In the genomic region with DNA sequence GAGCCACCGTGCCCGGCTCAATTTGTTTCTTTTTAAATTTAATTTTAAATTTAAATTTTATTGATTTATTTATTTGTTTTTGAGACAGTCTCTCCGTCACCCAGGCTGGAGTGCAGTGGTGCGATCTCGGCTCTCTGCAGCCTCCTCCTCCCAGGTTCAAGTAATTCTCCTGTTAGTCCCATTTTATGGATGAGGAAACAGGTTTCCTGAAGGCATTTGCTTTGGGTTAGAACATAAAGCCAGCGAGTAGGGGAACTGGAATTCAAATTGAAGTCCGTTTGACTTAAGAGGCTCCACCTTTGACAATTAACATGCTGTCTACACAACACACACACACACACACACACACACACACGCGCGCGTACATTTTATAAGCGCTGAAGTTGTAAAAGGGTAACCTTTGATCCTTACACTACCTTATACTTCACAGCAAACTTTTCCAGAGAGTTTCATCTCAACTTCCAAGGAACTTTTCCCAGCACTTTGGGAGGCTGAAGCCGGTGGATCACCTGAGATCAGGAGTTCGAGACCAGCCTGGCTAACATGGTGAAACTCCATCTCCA, we compare ENCODE assay signal across 20 cellular contexts.
DNase-seq lines count a peak whose midpoint lies in the region; ATAC-seq, FAIRE-seq and TF ChIP-seq lines count a peak whose summit lies in the region.
"Had no signal": no experiment of that assay in that cellular context is flagged by ENCODE, and none has a peak within 500 bp of the region (broad histone marks: within the 10 kb centered on the region; RNA-seq: fewer than 3 reads in every experiment).

No MANE protein-coding gene starts in this region.

- ATAC-seq in HepG2 (no peak), right lobe of liver (no peak), upper lobe of left lung (ENCODE audit: low FRiP score in 2 of 2) (no peak)
- ATAC-seq: gastrocnemius medialis, left lung, WTC11 had no signal

- H3K4me3 ChIP-seq in HepG2 (replicated peaks in 1 of 3; ENCODE audit: insufficient read depth in 1 of 3, low read depth in 2 of 3, low read length in 3 of 3): no peak overlapping the region
- no peak overlapping the region for H3K4me3 ChIP-seq in right lobe of liver
- no peak overlapping the region for H3K4me3 ChIP-seq in PC-9
- H3K4me3 ChIP-seq in hepatocyte: no peak overlapping the region
- no peak overlapping the region for H3K4me3 ChIP-seq in upper lobe of left lung
- H3K4me3 ChIP-seq: ascending aorta, gastrocnemius medialis, left lung, thyroid gland had no signal

- peaks cover 23% of the 10 kb centered on the region for H3F3A ChIP-seq in PC-9 (ENCODE audit: insufficient read depth, low read depth)

- no peaks in the 10 kb centered on the region for H3K36me3 ChIP-seq in HepG2 (replicated peaks in 1 of 2; ENCODE audit: control insufficient read depth in 1 of 2, insufficient read depth in 2 of 2, low read length in 2 of 2)
- no peaks in the 10 kb centered on the region for H3K36me3 ChIP-seq in right lobe of liver
- H3K36me3 ChIP-seq in PC-9 (ENCODE audit: low read depth): no peaks in the 10 kb centered on the region
- no peaks in the 10 kb centered on the region for H3K36me3 ChIP-seq in hepatocyte (replicated peaks; ENCODE audit: insufficient read depth, low read depth)
- H3K36me3 ChIP-seq in upper lobe of left lung: no peaks in the 10 kb centered on the region
- H3K36me3 ChIP-seq: ascending aorta, gastrocnemius medialis, left lung, thyroid gland had no signal

- POLR2A ChIA-PET in HepG2 (lab: Yijun Ruan, JAX): no interaction called here
- POLR2A ChIA-PET in PC-9 (lab: Charles Lee; ENCODE audit: unreplicated experiment): no interaction called here

- H3K9me2 ChIP-seq in PC-9 (ENCODE audit: insufficient read depth) (no peaks in the 10 kb centered on the region), hepatocyte (replicated peaks; ENCODE audit: insufficient read depth) (no peaks in the 10 kb centered on the region)

- no peak overlapping the region for H3K4me2 ChIP-seq in HepG2 (ENCODE audit: low read depth, low read length)
- no peak overlapping the region for H3K4me2 ChIP-seq in PC-9
- H3K4me2 ChIP-seq in hepatocyte: no peak overlapping the region

- H3K4me1 ChIP-seq in HepG2 (ENCODE audit: insufficient read depth, low read length) (peaks cover 30% of the 10 kb centered on the region), right lobe of liver (no peaks in the 10 kb centered on the region), PC-9 (replicated peaks; ENCODE audit: insufficient read depth) (peaks cover 39% of the 10 kb centered on the region), hepatocyte (ENCODE audit: insufficient read depth) (peaks cover 6% of the 10 kb centered on the region), upper lobe of left lung (peaks cover 11 to 21% (median 17%) of the 10 kb centered on the region in 4 donors)
- H3K4me1 ChIP-seq: ascending aorta, gastrocnemius medialis had no signal

- H3K9me3 ChIP-seq in HepG2 (ENCODE audit: low read length): no peaks in the 10 kb centered on the region
- H3K9me3 ChIP-seq in right lobe of liver: no peaks in the 10 kb centered on the region
- 0 out of 2 replicates have a peak, but pooled peaks cover 1% of the 10 kb centered on the region for H3K9me3 ChIP-seq in PC-9 (ENCODE audit: insufficient read depth, low read depth)
- H3K9me3 ChIP-seq in hepatocyte (ENCODE audit: low read depth): no peaks in the 10 kb centered on the region
- H3K9me3 ChIP-seq in upper lobe of left lung: no peaks in the 10 kb centered on the region
- H3K9me3 ChIP-seq: ascending aorta, gastrocnemius medialis, left lung, thyroid gland had no signal

- no peak for DNase-seq in HepG2 (ENCODE audit: low spot score)
- no peak for DNase-seq in right lobe of liver
- no peak for DNase-seq in PC-9
- DNase-seq in hepatocyte (ENCODE audit: low spot score): peak; percentile 68
- no peak for DNase-seq in upper lobe of left lung
- no peak for DNase-seq in cerebellar nuclear complex (lab: John Stamatoyannopoulos, UW)
- no peak for DNase-seq in GM19239 (ENCODE audit: insufficient read length, low spot score)
- no peak for DNase-seq in NCI-H446 (lab: John Stamatoyannopoulos, UW)
- DNase-seq: activated T-cell treated with anti-CD3 and anti-CD28 coated beads, Interleukin-2, amount 50 U/mL, for 1 hour; gastrocnemius medialis; HFFc6; left lung; NCI-H1092; NCI-H69; posterior cingulate gyrus; stimulated activated CD4-positive, alpha-beta T cell treated with anti-CD3 and anti-CD28 coated beads, Interleukin-4, amount 100 ng/mL, for 4 hours; thyroid gland had no signal

- H3K27me3 ChIP-seq in HepG2 (ENCODE audit: control insufficient read depth in 1 of 2, insufficient read depth in 2 of 2, low read length in 2 of 2): no peaks in the 10 kb centered on the region; a peak in 1 of 5 replicates
- H3K27me3 ChIP-seq in right lobe of liver: no peaks in the 10 kb centered on the region
- H3K27me3 ChIP-seq in PC-9 (ENCODE audit: insufficient read depth, low read depth): no peaks in the 10 kb centered on the region
- no peaks in the 10 kb centered on the region for H3K27me3 ChIP-seq in hepatocyte
- no peaks in the 10 kb centered on the region for H3K27me3 ChIP-seq in upper lobe of left lung
- H3K27me3 ChIP-seq: ascending aorta, gastrocnemius medialis, left lung, thyroid gland had no signal

- TF ChIP-seq EP300 in HepG2 (IDR thresholded peaks at IDR 0.05; ENCODE audit: low read depth in 2 of 2, low read length in 2 of 2) (no peak), HepG2 (CRISPR knock-in tag; IDR thresholded peaks at IDR 0.05; ENCODE audit: borderline replicate concordance) (no peak), upper lobe of left lung (IDR thresholded peaks at IDR 0.05) (no peak)

- in situ Hi-C loops in HepG2 (cut with HindIII; ENCODE audit: extremely low pct_ligation_motif_present, low pct_unique_long_range_greater_than_20kb): no loop called here

- BruUV-seq in HepG2 (replicated peaks; lab: Mats Ljungman, UMichigan): no TSS peak
- BruUV-seq in PC-9 (replicated peaks; lab: Mats Ljungman, UMichigan): no TSS peak

- no peak for TF ChIP-seq POLR2A in HepG2 (IDR thresholded peaks at IDR 0.05; ENCODE audit: insufficient read depth in 1 of 2, low read depth in 2 of 2, low read length in 2 of 2)
- no peak for TF ChIP-seq POLR2A in right lobe of liver (IDR thresholded peaks at IDR 0.05)
- TF ChIP-seq POLR2A in upper lobe of left lung (IDR thresholded peaks at IDR 0.05): no peak

- H3K27ac ChIP-seq in HepG2 (ENCODE audit: extremely low read length, insufficient read depth, low read length) (no peak overlapping the region), right lobe of liver (no peak overlapping the region), PC-9 (peak overlapping the region; percentile 71; the same call in 1 of the 2 replicates), hepatocyte (peak overlapping the region; percentile 85), upper lobe of left lung (peak overlapping the region in 3 of 4 donors; percentile 46 to 72 (median 61))
- H3K27ac ChIP-seq: ascending aorta, gastrocnemius medialis, thyroid gland had no signal

- H3K79me2 ChIP-seq in HepG2 (ENCODE audit: insufficient read depth, low read length) (no peaks in the 10 kb centered on the region), PC-9 (ENCODE audit: low read depth) (no peaks in the 10 kb centered on the region), hepatocyte (no peaks in the 10 kb centered on the region)

- no peak for TF ChIP-seq RAD21 in HepG2 (CRISPR knock-in tag; IDR thresholded peaks at IDR 0.05)

- 74% methylated on average over 14 of the region's 14 CpGs for WGBS in HepG2 (ENCODE audit: low lambda C conversion rate)
- WGBS in right lobe of liver (ENCODE audit: insufficient coverage, low coverage, low lambda C conversion rate, missing lambda C conversion rate): 78% methylated on average over 12 of the region's 14 CpGs
- 76% methylated on average over 14 of the region's 14 CpGs for WGBS in hepatocyte (ENCODE audit: low lambda C conversion rate, missing lambda C conversion rate)
- WGBS in upper lobe of left lung, 2 donors: 76 to 90% methylated on average over 14 of the region's 14 CpGs

- H3K9ac ChIP-seq in HepG2 (ENCODE audit: insufficient read depth, low read depth, low read length): no peak overlapping the region

- FAIRE-seq in HepG2 (lab: Jason Lieb, UNC): no peak
- no peak for FAIRE-seq in GM19239 (lab: Jason Lieb, UNC)
- FAIRE-seq: RCC 7860 had no signal

- H2AFZ ChIP-seq in HepG2 (ENCODE audit: low read length) (no peak overlapping the region), PC-9 (no peak overlapping the region), hepatocyte (no peak overlapping the region)

- CTCF ChIA-PET in HepG2 (lab: Yijun Ruan, JAX; ENCODE audit: low intra/inter-chr PET ratio, low total read pairs): no interaction called here
- CTCF ChIA-PET in PC-9 (lab: Charles Lee): interaction anchor here (0.6 kb wide), 1 partner anchor 10 kb away, joined by 11 read pairs; no protein-coding TSS in a partner anchor

- TF ChIP-seq CTCF in HepG2 (CRISPR knock-in tag; IDR thresholded peaks at IDR 0.05): no peak
- no peak for TF ChIP-seq CTCF in right lobe of liver (IDR thresholded peaks at IDR 0.05)
- TF ChIP-seq CTCF in PC-9 (conservative IDR thresholded peaks at IDR 0.05): no peak
- no peak for TF ChIP-seq CTCF in hepatocyte (IDR thresholded peaks at IDR 0.05; ENCODE audit: poor library complexity)
- no peak for TF ChIP-seq CTCF in upper lobe of left lung (IDR thresholded peaks at IDR 0.05)

- H4K20me1 ChIP-seq in HepG2 (ENCODE audit: insufficient read depth, low read length) (no peaks in the 10 kb centered on the region), PC-9 (ENCODE audit: insufficient read depth) (no peaks in the 10 kb centered on the region), hepatocyte (ENCODE audit: insufficient read depth, poor library complexity, severe bottlenecking) (no peaks in the 10 kb centered on the region)

- intact Hi-C loops in HepG2 (cut with micrococcal nuclease; ENCODE audit: unreplicated experiment) (no loop called here), right lobe of liver (cut with DNase I) (no loop called here), PC-9 (cut with micrococcal nuclease; ENCODE audit: unreplicated experiment) (no loop called here)

TF ChIP-seq in HepG2, 621 proteins besides CTCF, POLR2A, EP300 and RAD21:
- TF ChIP-seq ZNF629 (CRISPR knock-in tag; conservative IDR thresholded peaks at IDR 0.05) (peak; percentile 80), FOXA3 (CRISPR knock-in tag; IDR thresholded peaks at IDR 0.05) (no peak)

Comparison
In these comparisons a context has a peak if more than half of its experiments do, and no peak if none do; other contexts are left out.
1. H3K27ac ChIP-seq: peak in PC-9 (single experiment), hepatocyte (single experiment) and upper lobe of left lung (3 of 4); none in HepG2 (single experiment) and right lobe of liver (0 of 3).